41 cellular contexts compared by ENCODE assay signal in the genomic region with DNA sequence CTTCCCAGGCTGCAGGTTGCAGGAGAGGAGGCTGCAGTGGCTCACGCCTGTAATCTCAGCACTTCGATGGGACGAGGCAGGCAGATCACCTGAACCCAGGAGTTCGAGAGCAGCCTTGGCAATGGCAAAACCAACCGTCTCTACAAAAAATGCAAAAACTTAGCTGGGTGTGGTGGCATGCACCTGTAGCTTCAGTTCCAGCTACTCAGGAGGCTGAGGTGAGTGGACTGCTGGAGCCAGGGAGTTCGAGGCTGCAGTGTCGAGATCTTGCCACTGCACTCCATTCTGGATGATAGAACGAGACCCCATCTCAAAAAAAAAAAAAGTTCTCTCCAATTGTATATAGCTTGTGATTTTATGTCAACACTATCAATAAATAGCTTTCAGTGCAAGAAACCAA. TPM values are rescaled to one million over a fixed set of nuclear protein-coding genes. Genes with fewer than 3 reads are reported as not detected.
"Had no signal": no experiment of that assay in that cellular context is flagged by ENCODE, and none has a peak within 500 bp of the region (broad histone marks: within the 10 kb centered on the region; RNA-seq: fewer than 3 reads in every experiment).

No MANE protein-coding gene starts in this region.

- H3K4me3 ChIP-seq: ascending aorta, body of pancreas, breast epithelium had no signal

- H3K4me1 ChIP-seq: ascending aorta, breast epithelium had no signal

- H3K36me3 ChIP-seq: breast epithelium had no signal

- ATAC-seq: PC-3, Right ventricle myocardium inferior, SK-N-SH treated with all-trans-retinoic acid at 6 μM for 48 hours had no signal

- H3K27ac Mint-ChIP-seq: activated CD4-positive, alpha-beta memory T cell treated with anti-CD3 and anti-CD28 coated beads, Interleukin-2, amount 10 ng/mL, durations not matched to agents 7 days and 5 days; activated naive CD4-positive, alpha-beta T cell treated with anti-CD3 and anti-CD28 coated beads, Interleukin-2, amount 50 U/mL, for 24 hours; activated naive CD8-positive, alpha-beta T cell treated with anti-CD3 and anti-CD28 coated beads, Interleukin-2, amount 10 ng/mL, durations not matched to agents 7 days and 5 days; activated T-cell treated with anti-CD3 and anti-CD28 coated beads, Interleukin-2, amount 50 U/mL, for 24 hours; activated T-helper 2 cell treated with anti-CD3 and anti-CD28 coated beads, Interferon-gamma antibody, Interleukin-2, Interleukin-4, amounts not matched to agents 10 μg/mL and 5 μg/mL and 100 μg/mL, durations not matched to agents 14 hours and 24 hours and 36 hours had no signal

- H3K27me3 ChIP-seq: ascending aorta, body of pancreas, breast epithelium had no signal

- H3K9me3 ChIP-seq: ascending aorta, body of pancreas, breast epithelium had no signal

- DNase-seq: activated CD4-positive, alpha-beta memory T cell treated with anti-CD3 and anti-CD28 coated beads, Interleukin-2, amount 10 ng/mL, durations not matched to agents 7 days and 5 days; activated CD4-positive, alpha-beta T cell treated with anti-CD3 and anti-CD28 coated beads for 1 hour; activated CD4-positive, alpha-beta T cell treated with anti-CD3 and anti-CD28 coated beads for 48 hours; activated CD4-positive, CD25-positive, alpha-beta regulatory T cell; activated gamma-delta T cell; activated naive CD4-positive, alpha-beta T cell treated with Interleukin-2 at 50 U/mL for 16 hours; activated naive CD8-positive, alpha-beta T cell treated with anti-CD3 and anti-CD28 coated beads, Interleukin-2, amount 10 ng/mL, durations not matched to agents 7 days and 5 days; activated T-cell treated with anti-CD3 and anti-CD28 coated beads, Interleukin-2, amount 50 U/mL, for 24 hours; amygdala; caudate nucleus; cerebellar nuclear complex; MM.1S; MV-4-11; NCI-H1092 treated with DMSO at 0.1 percent for 48 hours; NCI-H1417; NCI-H146; NCI-H187; NCI-H2029 treated with DMSO at 0.1 percent for 48 hours; NCI-H2107; NCI-H2171; NCI-H510A; NCI-H526; NCI-H748 treated with DMSO at 0.1 percent for 48 hours; NK-92 treated with Interleukin-12 subunit alpha and Interleukin-12 subunit beta, amount 100 ng/mL, for 24 hours; PC-3; SIG-M5; T-helper 1 cell; T-helper 2 cell; T-helper 9 cell had no signal

- H3K4me3 Mint-ChIP-seq: activated CD4-positive, alpha-beta memory T cell treated with anti-CD3 and anti-CD28 coated beads, Interleukin-2, amount 10 ng/mL, durations not matched to agents 7 days and 5 days; activated naive CD4-positive, alpha-beta T cell treated with anti-CD3 and anti-CD28 coated beads, Interleukin-2, amount 50 U/mL, for 24 hours; activated naive CD8-positive, alpha-beta T cell treated with anti-CD3 and anti-CD28 coated beads, Interleukin-2, amount 10 ng/mL, durations not matched to agents 7 days and 5 days; activated T-cell treated with anti-CD3 and anti-CD28 coated beads, Interleukin-2, amount 50 U/mL, for 24 hours had no signal

- H3K27ac ChIP-seq: ascending aorta, breast epithelium, RWPE1, VCaP had no signal

- H3K9me3 Mint-ChIP-seq: activated naive CD4-positive, alpha-beta T cell treated with anti-CD3 and anti-CD28 coated beads, Interleukin-2, amount 50 U/mL, for 24 hours; activated T-helper 2 cell treated with anti-CD3 and anti-CD28 coated beads, Interferon-gamma antibody, Interleukin-2, Interleukin-4, amounts not matched to agents 10 μg/mL and 5 μg/mL and 100 μg/mL, durations not matched to agents 14 hours and 24 hours and 36 hours had no signal

- H3K27me3 Mint-ChIP-seq: activated CD4-positive, alpha-beta memory T cell treated with anti-CD3 and anti-CD28 coated beads, Interleukin-2, amount 10 ng/mL, durations not matched to agents 7 days and 5 days; activated naive CD4-positive, alpha-beta T cell treated with anti-CD3 and anti-CD28 coated beads, Interleukin-2, amount 50 U/mL, for 24 hours; activated naive CD8-positive, alpha-beta T cell treated with anti-CD3 and anti-CD28 coated beads, Interleukin-2, amount 10 ng/mL, durations not matched to agents 7 days and 5 days; activated T-cell treated with anti-CD3 and anti-CD28 coated beads, Interleukin-2, amount 50 U/mL, for 24 hours had no signal

RNA-seq across cellular contexts. Expression of a gene that starts 26.8 kb away (rescaled TPM):
- total RNA-seq: activated naive CD8-positive, alpha-beta T cell treated with anti-CD3 and anti-CD28 coated beads, Interleukin-2, amount 10 ng/mL, durations not matched to agents 7 days and 5 days; activated T-helper 2 cell treated with anti-CD3 and anti-CD28 coated beads, Interferon-gamma antibody, Interleukin-2, Interleukin-4, amounts not matched to agents 10 μg/mL and 5 μg/mL and 100 μg/mL, durations not matched to agents 14 hours and 24 hours and 36 hours; ascending aorta; body of pancreas; breast epithelium; LHCN-M2; PC-3; Right ventricle myocardium inferior; SK-MEL-5 had no signal
- polyA plus RNA-seq: adipose tissue had no signal
